8 cellular contexts compared by ENCODE assay signal in genomic region chr14:103123634-103124500, GRCh38. TPM values are rescaled to one million over a fixed set of nuclear protein-coding genes. Genes with fewer than 3 reads are reported as not detected.
A peak's percentile ranks its signal among the peaks of the same experiment; 100 is the strongest.
DNase-seq lines count a peak whose midpoint lies in the region; ATAC-seq, FAIRE-seq and TF ChIP-seq lines count a peak whose summit lies in the region.

No MANE protein-coding gene starts in this region.

- DNase-seq in endothelial cell of umbilical vein (ENCODE audit: low read depth, low spot score), result peak; percentile 49
- no peak for DNase-seq in naive thymus-derived CD8-positive, alpha-beta T cell
- no peak for DNase-seq in NCI-H345 treated with DMSO at 0.1 percent for 48 hours (lab: John Stamatoyannopoulos, UW; ENCODE audit: unreplicated experiment)
- no peak for DNase-seq in activated CD4-positive, CD25-positive, alpha-beta regulatory T cell (lab: John Stamatoyannopoulos, UW)

- peak overlapping the region; percentile 71 to 89 (median 79) for H3K4me3 ChIP-seq in BLaER1 treated with 17β-estradiol and CSF1 and Interleukin-3, amounts not matched to agents 10 nM and 100 nM
- peak overlapping the region in 1 of 3 experiments; percentile 58 for H3K4me3 ChIP-seq in endothelial cell of umbilical vein (replicated peaks in 1 of 3; ENCODE audit: insufficient read depth in 1 of 3, low read depth in 1 of 3, low read length in 3 of 3)

- FAIRE-seq in endothelial cell of umbilical vein (lab: Jason Lieb, UNC), result no peak

- TSS peak; percentile 64 for BruUV-seq in endothelial cell of umbilical vein (replicated peaks; lab: Mats Ljungman, UMichigan)

- H4K20me1 ChIP-seq in BLaER1 treated with 17β-estradiol and CSF1 and Interleukin-3, amounts not matched to agents 10 nM and 100 nM, result peaks cover 27 to 52% (median 49%) of the 10 kb centered on the region in 11 experiments
- H4K20me1 ChIP-seq in endothelial cell of umbilical vein (replicated peaks; ENCODE audit: control insufficient read depth, extremely low read depth, insufficient read depth, low read length), result no peaks in the 10 kb centered on the region

- H3K4me1 ChIP-seq in BLaER1 treated with 17β-estradiol and CSF1 and Interleukin-3, amounts not matched to agents 10 nM and 100 nM, result peaks cover 65 to 90% (median 84%) of the 10 kb centered on the region in 10 experiments
- H3K4me1 ChIP-seq in endothelial cell of umbilical vein (ENCODE audit: control insufficient read depth, extremely low read depth, insufficient read depth, low read length), result peaks cover 32% of the 10 kb centered on the region

- TF ChIP-seq POLR2A in endothelial cell of umbilical vein (IDR thresholded peaks at IDR 0.05; ENCODE audit: low read depth, low read length), result no peak

- H3K4me1 Mint-ChIP-seq in IgD-negative memory B cell, result peaks cover 4 to 5% (median 5%) of the 10 kb centered on the region in 3 donors
- peaks cover 6 to 9% (median 8%) of the 10 kb centered on the region in 4 donors for H3K4me1 Mint-ChIP-seq in naive thymus-derived CD8-positive, alpha-beta T cell

- H3K9me3 ChIP-seq in BLaER1 treated with 17β-estradiol and CSF1 and Interleukin-3, amounts not matched to agents 10 nM and 100 nM (replicated peaks in 1 of 11), result no peaks in the 10 kb centered on the region
- H3K9me3 ChIP-seq in endothelial cell of umbilical vein (replicated peaks; ENCODE audit: control insufficient read depth, insufficient read depth, low read length), result no peaks in the 10 kb centered on the region

- intact Hi-C loops in endothelial cell of umbilical vein (cut with micrococcal nuclease), result loop anchor here (2.0 to 10.0 kb wide), 2 partner anchors 15 to 261 kb away; partner anchors contain the start of gene MARK3

- peak overlapping the region; percentile 89 to 100 (median 98) for H3K4me2 ChIP-seq in BLaER1 treated with 17β-estradiol and CSF1 and Interleukin-3, amounts not matched to agents 10 nM and 100 nM
- H3K4me2 ChIP-seq in endothelial cell of umbilical vein (ENCODE audit: insufficient read depth, low read length), result peak overlapping the region; percentile 23

- peaks cover 16% of the 10 kb centered on the region for H3K27me3 Mint-ChIP-seq in IgD-negative memory B cell
- H3K27me3 Mint-ChIP-seq in naive thymus-derived CD8-positive, alpha-beta T cell, result peaks cover 2 to 49% (median 34%) of the 10 kb centered on the region in 5 donors

- no peaks in the 10 kb centered on the region for H3K9me1 ChIP-seq in endothelial cell of umbilical vein (replicated peaks; ENCODE audit: control insufficient read depth, extremely low read depth, insufficient read depth, low read length)

- no peak for ATAC-seq in naive thymus-derived CD8-positive, alpha-beta T cell
- ATAC-seq in GM18517 (IDR thresholded peaks at IDR 0.05; ENCODE audit: unreplicated experiment) (no peak), GM21529 (IDR thresholded peaks at IDR 0.05; ENCODE audit: unreplicated experiment) (no peak)

- peaks cover 2% of the 10 kb centered on the region for H3K36me3 Mint-ChIP-seq in IgD-negative memory B cell
- no peaks in the 10 kb centered on the region for H3K36me3 Mint-ChIP-seq in naive thymus-derived CD8-positive, alpha-beta T cell

- dilution Hi-C loops in endothelial cell of umbilical vein (cut with MboI; ENCODE audit: extremely low pct_ligation_motif_present, low sequenced_read_pairs), result no loop called here

- H3K4me3 Mint-ChIP-seq in IgD-negative memory B cell, result peak overlapping the region; percentile 12 to 60 (median 36)
- peak overlapping the region in 7 of 10 donors; percentile 28 to 55 (median 41) for H3K4me3 Mint-ChIP-seq in naive thymus-derived CD8-positive, alpha-beta T cell

- TF ChIP-seq CTCF in endothelial cell of umbilical vein (IDR thresholded peaks at IDR 0.05; ENCODE audit: extremely low read depth in 1 of 2, insufficient read depth in 1 of 2, low read depth in 1 of 2, low read length in 2 of 2), result peak; percentile 44 to 68

- CTCF ChIA-PET in endothelial cell of umbilical vein (lab: Charles Lee), result interaction anchor here (0.6 to 1.5 kb wide), 7 partner anchors 10 to 61 kb away, joined by 3 to 15 read pairs (median 3); no protein-coding TSS in a partner anchor

- POLR2A ChIA-PET in endothelial cell of umbilical vein (lab: Charles Lee), result no interaction called here
- POLR2A ChIA-PET in naive thymus-derived CD8-positive, alpha-beta T cell (lab: Charles Lee), result no interaction called here

- H2AFZ ChIP-seq in endothelial cell of umbilical vein (ENCODE audit: low read depth, low read length), result peak overlapping the region; percentile 83

- peaks cover 14 to 42% (median 33%) of the 10 kb centered on the region in 11 experiments; a peak in 21 of 22 replicates for H3K36me3 ChIP-seq in BLaER1 treated with 17β-estradiol and CSF1 and Interleukin-3, amounts not matched to agents 10 nM and 100 nM
- no peaks in the 10 kb centered on the region for H3K36me3 ChIP-seq in endothelial cell of umbilical vein (ENCODE audit: control insufficient read depth in 2 of 2, extremely low read depth in 1 of 2, insufficient read depth in 2 of 2, low read length in 2 of 2)

- H3K9ac ChIP-seq in BLaER1 treated with 17β-estradiol and CSF1 and Interleukin-3, amounts not matched to agents 10 nM and 100 nM, result peak overlapping the region; percentile 92 to 96 (median 95)
- H3K9ac ChIP-seq in endothelial cell of umbilical vein (replicated peaks; ENCODE audit: extremely low read depth, insufficient read depth, low read length), result no peak overlapping the region

- H3K27ac Mint-ChIP-seq in IgD-negative memory B cell, result peak overlapping the region in 1 of 3 donors; percentile 72
- H3K27ac Mint-ChIP-seq in naive thymus-derived CD8-positive, alpha-beta T cell, result no peak overlapping the region

- no peaks in the 10 kb centered on the region for H3K9me3 Mint-ChIP-seq in IgD-negative memory B cell
- peaks cover 0 to 2% (median 0%) of the 10 kb centered on the region in 9 donors for H3K9me3 Mint-ChIP-seq in naive thymus-derived CD8-positive, alpha-beta T cell

- no peaks in the 10 kb centered on the region for H3K27me3 ChIP-seq in BLaER1 treated with 17β-estradiol and CSF1 and Interleukin-3, amounts not matched to agents 10 nM and 100 nM
- no peaks in the 10 kb centered on the region for H3K27me3 ChIP-seq in endothelial cell of umbilical vein (ENCODE audit: control insufficient read depth in 2 of 2, insufficient read depth in 2 of 2, low read length in 2 of 2)

- no peaks in the 10 kb centered on the region for H3K79me2 ChIP-seq in endothelial cell of umbilical vein (ENCODE audit: control insufficient read depth, insufficient read depth, low read length)

- peak overlapping the region; percentile 88 to 98 (median 95) for H3K27ac ChIP-seq in BLaER1 treated with 17β-estradiol and CSF1 and Interleukin-3, amounts not matched to agents 10 nM and 100 nM
- no peak overlapping the region for H3K27ac ChIP-seq in endothelial cell of umbilical vein (ENCODE audit: insufficient read depth, low read depth, low read length)

TF ChIP-seq in endothelial cell of umbilical vein, 7 proteins besides CTCF, POLR2A, EP300 and RAD21:
- no peak for TF ChIP-seq MYC (IDR thresholded peaks at IDR 0.05; ENCODE audit: low read depth, low read length)

RNA-seq across cellular contexts. Expression of gene TNFAIP2, which starts 0.6 kb away (rescaled TPM):
- polyA plus RNA-seq in IgD-negative memory B cell, result not detected
- 31.6 and 37.5 TPM in 2 replicates for total RNA-seq in endothelial cell of umbilical vein
- polyA plus RNA-seq in endothelial cell of umbilical vein, result 42.7 and 48.5 TPM in 2 replicates
- polyA plus RNA-seq in endothelial cell of umbilical vein (2011; cell fraction: cytosol; rRNA removed), result 17.1 and 22.4 TPM in 2 replicates
- polyA plus RNA-seq in endothelial cell of umbilical vein (2011; cell fraction: nucleus; rRNA removed), result 137 and 182 TPM in 2 replicates
- polyA plus RNA-seq in endothelial cell of umbilical vein (2012), result 28.3 and 36.7 TPM in 2 replicates
- polyA minus RNA-seq in endothelial cell of umbilical vein, result 24.5 and 32.4 TPM in 2 replicates
- 136 TPM for polyA minus RNA-seq in endothelial cell of umbilical vein (2011; cell fraction: cytosol; rRNA and poly(A)+ RNA removed)
- polyA minus RNA-seq in endothelial cell of umbilical vein (2011; cell fraction: nucleus; rRNA and poly(A)+ RNA removed), result 13.7 and 21.2 TPM in 2 replicates
- 1 to 10 TPM in 1 of 2 experiments, under 1 TPM in 1; 0.55 to 1.0 TPM for total RNA-seq in naive thymus-derived CD8-positive, alpha-beta T cell
- not detected for polyA plus RNA-seq in naive thymus-derived CD8-positive, alpha-beta T cell

RNA-seq across cellular contexts. Expression of gene EXOC3L4, which starts 29.3 kb away (rescaled TPM):
- polyA plus RNA-seq in IgD-negative memory B cell, result not detected
- not detected in 2 replicates for total RNA-seq in endothelial cell of umbilical vein
- not detected in 2 replicates for polyA plus RNA-seq in endothelial cell of umbilical vein
- not detected in 2 replicates for polyA plus RNA-seq in endothelial cell of umbilical vein (2011; cell fraction: cytosol; rRNA removed)
- polyA plus RNA-seq in endothelial cell of umbilical vein (2011; cell fraction: nucleus; rRNA removed), result not detected in 2 replicates
- not detected in 2 replicates for polyA plus RNA-seq in endothelial cell of umbilical vein (2012)
- not detected in 2 replicates for polyA minus RNA-seq in endothelial cell of umbilical vein
- not detected for polyA minus RNA-seq in endothelial cell of umbilical vein (2011; cell fraction: cytosol; rRNA and poly(A)+ RNA removed)
- not detected in 2 replicates for polyA minus RNA-seq in endothelial cell of umbilical vein (2011; cell fraction: nucleus; rRNA and poly(A)+ RNA removed)
- not detected for total RNA-seq in naive thymus-derived CD8-positive, alpha-beta T cell
- polyA plus RNA-seq in naive thymus-derived CD8-positive, alpha-beta T cell, result not detected

RNA-seq across cellular contexts. Expression of gene LBHD2, which starts 39.9 kb away (rescaled TPM):
- polyA plus RNA-seq in IgD-negative memory B cell, result not detected
- total RNA-seq in endothelial cell of umbilical vein, result not detected in 2 replicates
- polyA plus RNA-seq in endothelial cell of umbilical vein, result not detected in 2 replicates
- polyA plus RNA-seq in endothelial cell of umbilical vein (2011; cell fraction: cytosol; rRNA removed), result not detected in 2 replicates
- not detected in 2 replicates for polyA plus RNA-seq in endothelial cell of umbilical vein (2011; cell fraction: nucleus; rRNA removed)
- not detected in 2 replicates for polyA plus RNA-seq in endothelial cell of umbilical vein (2012)
- not detected in 2 replicates for polyA minus RNA-seq in endothelial cell of umbilical vein
- polyA minus RNA-seq in endothelial cell of umbilical vein (2011; cell fraction: cytosol; rRNA and poly(A)+ RNA removed), result not detected
- polyA minus RNA-seq in endothelial cell of umbilical vein (2011; cell fraction: nucleus; rRNA and poly(A)+ RNA removed), result not detected in 2 replicates
- not detected for total RNA-seq in naive thymus-derived CD8-positive, alpha-beta T cell
- polyA plus RNA-seq in naive thymus-derived CD8-positive, alpha-beta T cell, result not detected

Comparison
In these comparisons a context has a peak if more than half of its experiments do, and no peak if none do; other contexts are left out.
1. RNA of gene TNFAIP2, which starts 0.6 kb away (polyA plus RNA-seq): 17.1 to 182 TPM in endothelial cell of umbilical vein; not detected in IgD-negative memory B cell (single experiment) and not detected in naive thymus-derived CD8-positive, alpha-beta T cell; every median in the first group is over 10 times any median in the second.